In the genomic region with DNA sequence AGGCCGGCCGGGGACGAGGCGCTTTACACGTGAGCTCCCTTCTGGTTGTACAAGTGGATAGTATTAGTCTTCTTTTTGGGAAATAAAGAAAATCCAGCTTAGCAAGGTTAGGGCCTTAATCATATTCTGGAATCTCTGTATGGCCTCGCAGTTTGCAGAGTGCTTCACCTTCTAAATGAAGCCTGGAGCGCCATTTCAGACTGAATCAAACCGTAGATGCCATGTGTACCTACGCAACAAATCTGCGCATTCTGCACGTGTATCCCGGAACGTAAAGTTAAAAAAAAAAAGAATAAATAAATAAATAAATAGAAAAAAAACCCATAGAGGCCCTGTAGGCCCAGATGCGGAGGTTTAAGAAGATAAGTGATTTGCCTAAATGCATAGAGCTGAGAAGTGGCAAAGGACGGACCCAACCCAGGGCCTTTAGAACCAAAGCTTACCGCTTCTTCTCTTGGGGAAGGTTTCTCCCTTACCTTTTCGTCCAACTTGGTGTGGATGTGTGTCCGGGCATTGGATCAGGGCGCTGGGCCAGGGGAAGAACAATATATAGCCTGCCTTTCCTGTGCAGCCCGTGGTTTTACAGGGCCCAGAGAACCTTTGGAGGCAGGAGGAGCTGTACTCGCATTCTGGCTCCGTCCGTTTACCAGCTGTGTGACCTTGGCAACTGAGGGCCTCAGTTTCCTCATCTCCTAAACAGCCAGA, we compare ENCODE assay signal across 9 cellular contexts. TPM values are rescaled to one million over a fixed set of nuclear protein-coding genes. Genes with fewer than 3 reads are reported as not detected.
DNase-seq lines count a peak whose midpoint lies in the region; ATAC-seq and TF ChIP-seq lines count a peak whose summit lies in the region.
"Had no signal": no experiment of that assay in that cellular context is flagged by ENCODE, and none has a peak within 500 bp of the region (broad histone marks: within the 10 kb centered on the region; RNA-seq: fewer than 3 reads in every experiment).

No MANE protein-coding gene starts in this region.

- H4K8ac ChIP-seq in mesendoderm (ENCODE audit: low read depth, low read length) = peak overlapping the region; percentile 91

- H3K9ac ChIP-seq in colonic mucosa (ENCODE audit: low read depth in 2 of 2, low read length in 2 of 2) = peak overlapping the region in 1 of 2 donors; percentile 81
- H3K9ac ChIP-seq in mesendoderm (ENCODE audit: low read length) = peak overlapping the region; percentile 88

- H2BK120ac ChIP-seq in mesendoderm (ENCODE audit: low read depth, low read length) = no peak overlapping the region

- no CpG with 5 or more reads among the region's 23 CpGs for WGBS in mesendoderm (ENCODE audit: extremely low coverage, insufficient coverage, low lambda C conversion rate)

- H2BK15ac ChIP-seq in mesendoderm (replicated peaks; ENCODE audit: low read depth) = no peak overlapping the region

- H2BK5ac ChIP-seq in mesendoderm (ENCODE audit: low read length) = peak overlapping the region; percentile 51

- H3K4me1 ChIP-seq in colonic mucosa (no peaks in the 10 kb centered on the region), mesendoderm (ENCODE audit: control insufficient read depth, low read depth, low read length) (peaks cover 12% of the 10 kb centered on the region), upper lobe of right lung (peaks cover 8% of the 10 kb centered on the region)

- H3K4me1 Mint-ChIP-seq in activated naive CD4-positive, alpha-beta T cell treated with anti-CD3 and anti-CD28 coated beads for 36 hours (ENCODE audit: low read depth) = peaks cover 6% of the 10 kb centered on the region

- peak overlapping the region; percentile 86 for H3K23ac ChIP-seq in mesendoderm (ENCODE audit: low read length)

- H3K36me3 ChIP-seq in colonic mucosa = no peaks in the 10 kb centered on the region
- H3K36me3 ChIP-seq in mesendoderm (ENCODE audit: control insufficient read depth, insufficient read depth, low read length) = no peaks in the 10 kb centered on the region
- H3K36me3 ChIP-seq in upper lobe of right lung = no peaks in the 10 kb centered on the region

- H3K18ac ChIP-seq in mesendoderm (ENCODE audit: low read length) = peak overlapping the region; percentile 60

- intact Hi-C loops in activated naive CD4-positive, alpha-beta T cell treated with anti-CD3 and anti-CD28 coated beads for 36 hours (cut with micrococcal nuclease) = no loop called here
- intact Hi-C loops in colonic mucosa (cut with DNase I) (loop anchor here (5.0 to 10.0 kb wide), 2 partner anchors 106 to 154 kb away; no protein-coding TSS in a partner anchor), upper lobe of right lung (cut with DNase I) (no loop called here)

- H2AK5ac ChIP-seq in mesendoderm (ENCODE audit: low read length) = peak overlapping the region; percentile 92

- H3K9me3 ChIP-seq in colonic mucosa = no peaks in the 10 kb centered on the region
- H3K9me3 ChIP-seq in upper lobe of right lung = no peaks in the 10 kb centered on the region

- H4K5ac ChIP-seq in mesendoderm (ENCODE audit: low read length) = no peak overlapping the region

- H3K4me3 ChIP-seq in colonic mucosa (peak overlapping the region; percentile 82), mesendoderm (ENCODE audit: low read length) (peak overlapping the region; percentile 11), upper lobe of right lung (peak overlapping the region; percentile 56)

- no peak for DNase-seq in activated naive CD4-positive, alpha-beta T cell treated with anti-CD3 and anti-CD28 coated beads for 36 hours
- no peak for DNase-seq in activated naive CD4-positive, alpha-beta T cell (lab: John Stamatoyannopoulos, UW)
- DNase-seq in colonic mucosa = no peak
- no peak for DNase-seq in mesendoderm
- no peak for DNase-seq in upper lobe of right lung
- DNase-seq in NCI-H2107 (lab: John Stamatoyannopoulos, UW) = no peak
- no peak for DNase-seq in NCI-H345 (lab: John Stamatoyannopoulos, UW)
- DNase-seq in putamen (ENCODE audit: low spot score) = no peak
- DNase-seq: AML-193 had no signal

- H3K27me3 Mint-ChIP-seq in activated naive CD4-positive, alpha-beta T cell treated with anti-CD3 and anti-CD28 coated beads for 36 hours (ENCODE audit: low read depth) = peaks cover 48% of the 10 kb centered on the region

- no peak for TF ChIP-seq CTCF in colonic mucosa (IDR thresholded peaks at IDR 0.05)
- no peak for TF ChIP-seq CTCF in upper lobe of right lung (IDR thresholded peaks at IDR 0.05)

- H3K27ac ChIP-seq in colonic mucosa = peak overlapping the region; percentile 61
- no peak overlapping the region for H3K27ac ChIP-seq in mesendoderm (ENCODE audit: low read depth, low read length)
- peak overlapping the region; percentile 66 for H3K27ac ChIP-seq in upper lobe of right lung

- H3K36me3 Mint-ChIP-seq in activated naive CD4-positive, alpha-beta T cell treated with anti-CD3 and anti-CD28 coated beads for 36 hours (ENCODE audit: low read depth) = no peaks in the 10 kb centered on the region

- no peaks in the 10 kb centered on the region for H3K27me3 ChIP-seq in colonic mucosa
- no peaks in the 10 kb centered on the region for H3K27me3 ChIP-seq in mesendoderm (ENCODE audit: insufficient read depth, low read length, poor library complexity)
- no peaks in the 10 kb centered on the region for H3K27me3 ChIP-seq in upper lobe of right lung

- no peak overlapping the region for H3K27ac Mint-ChIP-seq in activated naive CD4-positive, alpha-beta T cell treated with anti-CD3 and anti-CD28 coated beads for 36 hours

- H3K4ac ChIP-seq in mesendoderm (ENCODE audit: low read depth, low read length) = peak overlapping the region; percentile 73

- H3K4me2 ChIP-seq in mesendoderm (ENCODE audit: low read length) = peak overlapping the region; percentile 35

- H3K79me1 ChIP-seq in mesendoderm (ENCODE audit: low read length) = peaks cover 2% of the 10 kb centered on the region

- H3K56ac ChIP-seq in mesendoderm (ENCODE audit: low read length) = peak overlapping the region; percentile 97

- ATAC-seq in upper lobe of right lung = no peak

- CTCF ChIA-PET in activated naive CD4-positive, alpha-beta T cell treated with anti-CD3 and anti-CD28 coated beads for 36 hours (lab: Charles Lee) = interaction anchor here (1.0 to 1.2 kb wide), 2 partner anchors 154 to 160 kb away, joined by 4 to 5 read pairs; no protein-coding TSS in a partner anchor

- H3K79me2 ChIP-seq in mesendoderm (ENCODE audit: control insufficient read depth, insufficient read depth, low read length) = peaks cover 32% of the 10 kb centered on the region

- H3K9me3 Mint-ChIP-seq in activated naive CD4-positive, alpha-beta T cell treated with anti-CD3 and anti-CD28 coated beads for 36 hours = no peaks in the 10 kb centered on the region

- H3K4me3 Mint-ChIP-seq in activated naive CD4-positive, alpha-beta T cell treated with anti-CD3 and anti-CD28 coated beads for 36 hours = peak overlapping the region; percentile 56

RNA-seq across cellular contexts. Expression of a gene that starts 0.5 kb away (rescaled TPM):
- total RNA-seq in activated naive CD4-positive, alpha-beta T cell treated with anti-CD3 and anti-CD28 coated beads for 36 hours = not detected
- total RNA-seq in colonic mucosa = 10 to 100 TPM; 14.6 to 22.2 TPM
- polyA plus RNA-seq in mesendoderm (2013, experiment 1 of 2) = 45.6 TPM
- 41.5 TPM for polyA plus RNA-seq in mesendoderm (2013, experiment 2 of 2)
- total RNA-seq in upper lobe of right lung = 79.0 TPM

Comparison
In these comparisons a context has a peak if more than half of its experiments do, and no peak if none do; other contexts are left out.
1. H3K4me3 ChIP-seq: peak in every context shown above with its lines; median percentile 82 in colonic mucosa; 56 in upper lobe of right lung; 11 in mesendoderm.
2. RNA of a gene that starts 0.5 kb away (total RNA-seq): 79.0 TPM in upper lobe of right lung (single experiment) and 14.6 to 22.2 TPM in colonic mucosa; not detected in activated naive CD4-positive, alpha-beta T cell treated with anti-CD3 and anti-CD28 coated beads for 36 hours; every median in the first group is over 10 times any median in the second.